Comparison of ENCODE assay signal across 14 cellular contexts in genomic region chr2:120619579-120619978, GRCh38.
"Had no signal": no experiment of that assay in that cellular context is flagged by ENCODE, and none has a peak within 500 bp of the region (broad histone marks: within the 10 kb centered on the region; RNA-seq: fewer than 3 reads in every experiment).

No MANE protein-coding gene starts in this region.

- H3K27me3 ChIP-seq: gastrocnemius medialis, sigmoid colon, stomach had no signal

- H3K9me3 ChIP-seq: gastrocnemius medialis, mucosa of descending colon, psoas muscle, sigmoid colon had no signal

- H3K4me1 ChIP-seq: heart right ventricle had no signal

- H3K36me3 ChIP-seq: gastrocnemius medialis, heart right ventricle, sigmoid colon, stomach had no signal

- H3K4me3 ChIP-seq: gastrocnemius medialis, heart right ventricle, lung, mucosa of descending colon, psoas muscle, sigmoid colon, stomach had no signal

- H3K27ac ChIP-seq: gastrocnemius medialis, heart right ventricle, psoas muscle, sigmoid colon had no signal

- DNase-seq: activated CD4-positive, alpha-beta T cell treated with anti-CD3 and anti-CD28 coated beads, Interleukin-2, amount 50 U/mL, for 1 hour; activated effector memory CD4-positive, alpha-beta T cell treated with anti-CD3 and anti-CD28 coated beads, Interleukin-2, amount 50 U/mL, for 16 hours; activated T-cell treated with anti-CD3 and anti-CD28 coated beads, Interleukin-2, amount 50 U/mL, for 1 hour; gastrocnemius medialis; heart right ventricle; kidney glomerular epithelial cell; mucosa of descending colon; natural killer cell; psoas muscle; sigmoid colon; stimulated activated CD4-positive, alpha-beta T cell treated with anti-CD3 and anti-CD28 coated beads, Interleukin-15, amount 100 ng/mL, for 24 hours; stimulated activated CD4-positive, alpha-beta T cell treated with anti-CD3 and anti-CD28 coated beads, Interleukin-4, amount 100 ng/mL, for 4 hours; stomach had no signal

- ATAC-seq: gastrocnemius medialis, heart right ventricle, mucosa of descending colon, natural killer cell, psoas muscle had no signal
